In the genomic region with DNA sequence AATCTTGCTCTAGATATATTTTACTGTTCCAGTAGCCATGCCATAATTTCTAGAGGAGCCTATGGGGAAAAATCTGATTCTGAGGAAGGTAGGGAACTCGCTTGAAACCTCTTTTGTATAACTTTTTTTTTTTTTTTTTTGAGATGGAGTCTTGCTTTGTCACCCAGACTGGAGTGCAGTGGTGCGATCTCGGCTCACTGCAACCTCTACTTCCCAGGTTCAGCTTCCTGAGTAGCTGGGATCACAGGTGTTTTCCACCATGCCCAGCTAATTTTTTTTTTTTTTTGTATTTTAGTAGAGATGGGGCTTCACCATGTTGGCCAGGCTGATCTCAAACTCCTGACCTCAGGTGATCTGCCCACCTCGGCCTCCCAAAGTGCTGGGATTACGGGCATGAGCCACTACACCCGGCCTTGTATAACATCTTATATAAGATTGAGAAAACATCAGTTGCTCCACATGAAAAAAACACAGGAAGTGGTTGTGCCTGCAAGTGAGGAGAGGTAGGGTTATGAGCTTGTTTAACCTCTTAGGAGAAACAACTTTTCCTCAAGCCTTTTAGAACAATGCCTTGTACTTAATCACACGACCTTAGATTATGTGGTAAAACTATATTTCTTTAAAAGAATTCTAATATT, we compare ENCODE assay signal across 8 cellular contexts. TPM values are rescaled to one million over a fixed set of nuclear protein-coding genes. Genes with fewer than 3 reads are reported as not detected.
A peak's percentile ranks its signal among the peaks of the same experiment; 100 is the strongest.
DNase-seq lines count a peak whose midpoint lies in the region; ATAC-seq and TF ChIP-seq lines count a peak whose summit lies in the region.
"Not testable (repeated sequence)": the region's sequence is repeated elsewhere in the genome, so short reads cannot be mapped to it uniquely, and the experiment has no call there.

No MANE protein-coding gene starts in this region.

- not testable (repeated sequence) for H3K27me3 ChIP-seq in CD8-positive, alpha-beta memory T cell (ENCODE audit: insufficient read depth, low read length, poor library complexity, severe bottlenecking); Loucy (ENCODE audit: insufficient read depth, low read length, poor library complexity, severe bottlenecking); thymus (ENCODE audit: control insufficient read depth, insufficient read depth)

- not testable (repeated sequence) for H3K9me2 ChIP-seq in Loucy (replicated peaks; ENCODE audit: low read depth, low read length)

- H3K4me3 Mint-ChIP-seq in CD8-positive, alpha-beta memory T cell = peak overlapping the region in 6 of 7 donors; percentile 5 to 63 (median 42)
- H3K4me3 Mint-ChIP-seq in activated CD4-positive, alpha-beta T cell treated with anti-CD3 and anti-CD28 coated beads for 36 hours; activated naive CD4-positive, alpha-beta T cell treated with anti-CD3 and anti-CD28 coated beads for 36 hours; activated naive CD8-positive, alpha-beta T cell treated with anti-CD3 and anti-CD28 coated beads, Interleukin-2, amount 50 U/mL, for 24 hours: not testable (repeated sequence)
- H3K4me3 Mint-ChIP-seq in activated T-cell treated with anti-CD3 and anti-CD28 coated beads, Interleukin-2, amount 50 U/mL, for 24 hours = peak overlapping the region; percentile 27
- H3K4me3 Mint-ChIP-seq in naive thymus-derived CD8-positive, alpha-beta T cell = peak overlapping the region; percentile 20 to 81 (median 70)

- H3K4me2 ChIP-seq in Loucy (ENCODE audit: low read depth, low read length, poor library complexity, severe bottlenecking) = peak overlapping the region; percentile 55

- not testable (repeated sequence) for TF ChIP-seq CTCF in Loucy (conservative IDR thresholded peaks at IDR 0.05; ENCODE audit: low read length)

- peaks cover 41% of the 10 kb centered on the region for H3K4me1 ChIP-seq in CD8-positive, alpha-beta memory T cell (ENCODE audit: insufficient read depth, low read length)
- H3K4me1 ChIP-seq in Loucy (ENCODE audit: insufficient read depth, low read length, poor library complexity, severe bottlenecking) = peaks cover 38% of the 10 kb centered on the region
- H3K4me1 ChIP-seq in thymus (ENCODE audit: control insufficient read depth, insufficient read depth, low read length) = not testable (repeated sequence)

- not testable (repeated sequence) for H3K36me3 ChIP-seq in CD8-positive, alpha-beta memory T cell (ENCODE audit: insufficient read depth, low read length); Loucy (ENCODE audit: insufficient read depth, low read length); thymus (ENCODE audit: control insufficient read depth, insufficient read depth)

- POLR2A ChIA-PET in CD8-positive, alpha-beta memory T cell (lab: Charles Lee) = interaction anchor here (0.6 to 2.0 kb wide), 3 partner anchors 45 to 1314 kb away, joined by 3 to 18 read pairs (median 4); partner anchors contain the start of gene NFE2L2
- POLR2A ChIA-PET in activated CD4-positive, alpha-beta T cell treated with anti-CD3 and anti-CD28 coated beads for 36 hours (lab: Charles Lee) = interaction anchor here (0.6 kb wide), 1 partner anchor 354 kb away, joined by 3 read pairs; no protein-coding TSS in a partner anchor
- POLR2A ChIA-PET in naive thymus-derived CD8-positive, alpha-beta T cell (lab: Charles Lee) = interaction anchor here (0.6 to 12.3 kb wide), 13 partner anchors 10 to 372 kb away, joined by 3 to 213 read pairs (median 4); partner anchors contain the start of genes HNRNPA3 and NFE2L2

- H3K79me2 ChIP-seq in Loucy (ENCODE audit: insufficient read depth, low read length) = not testable (repeated sequence)

- H4K20me1 ChIP-seq in Loucy (ENCODE audit: insufficient read depth, low read length, poor library complexity, severe bottlenecking) = not testable (repeated sequence)

- H3K27me3 Mint-ChIP-seq in CD8-positive, alpha-beta memory T cell; activated CD4-positive, alpha-beta T cell treated with anti-CD3 and anti-CD28 coated beads for 36 hours; activated T-cell treated with anti-CD3 and anti-CD28 coated beads, Interleukin-2, amount 50 U/mL, for 24 hours; activated naive CD4-positive, alpha-beta T cell treated with anti-CD3 and anti-CD28 coated beads for 36 hours (ENCODE audit: low read depth); activated naive CD8-positive, alpha-beta T cell treated with anti-CD3 and anti-CD28 coated beads, Interleukin-2, amount 50 U/mL, for 24 hours; naive thymus-derived CD8-positive, alpha-beta T cell: not testable (repeated sequence)

- 24% methylated on average over 7 of the region's 7 CpGs for WGBS in thymus

- H3K4me1 Mint-ChIP-seq in CD8-positive, alpha-beta memory T cell = peaks cover 16 to 23% (median 23%) of the 10 kb centered on the region in 3 donors
- H3K4me1 Mint-ChIP-seq in activated CD4-positive, alpha-beta T cell treated with anti-CD3 and anti-CD28 coated beads for 36 hours = peaks cover 27% of the 10 kb centered on the region
- H3K4me1 Mint-ChIP-seq in activated T-cell treated with anti-CD3 and anti-CD28 coated beads, Interleukin-2, amount 50 U/mL, for 24 hours (ENCODE audit: low read depth) = peaks cover 39% of the 10 kb centered on the region
- peaks cover 31% of the 10 kb centered on the region for H3K4me1 Mint-ChIP-seq in activated naive CD4-positive, alpha-beta T cell treated with anti-CD3 and anti-CD28 coated beads for 36 hours (ENCODE audit: low read depth)
- H3K4me1 Mint-ChIP-seq in activated naive CD8-positive, alpha-beta T cell treated with anti-CD3 and anti-CD28 coated beads, Interleukin-2, amount 50 U/mL, for 24 hours = peaks cover 22% of the 10 kb centered on the region
- peaks cover 17 to 52% (median 43%) of the 10 kb centered on the region in 4 donors for H3K4me1 Mint-ChIP-seq in naive thymus-derived CD8-positive, alpha-beta T cell

- not testable (repeated sequence) for H3K27ac ChIP-seq in CD8-positive, alpha-beta memory T cell (ENCODE audit: low read depth, low read length)
- peak overlapping the region; percentile 20 for H3K27ac ChIP-seq in thymus (ENCODE audit: low read depth)

- CTCF ChIA-PET in CD8-positive, alpha-beta memory T cell (lab: Charles Lee) = interaction anchor here (1.1 to 3.1 kb wide), 7 partner anchors 14 to 161 kb away, joined by 3 to 14 read pairs (median 4); no protein-coding TSS in a partner anchor
- CTCF ChIA-PET in activated CD4-positive, alpha-beta T cell treated with anti-CD3 and anti-CD28 coated beads for 36 hours (lab: Charles Lee) = interaction anchor here (1.0 to 1.4 kb wide), 3 partner anchors 24 to 145 kb away, joined by 3 to 9 read pairs (median 3); no protein-coding TSS in a partner anchor
- CTCF ChIA-PET in activated naive CD4-positive, alpha-beta T cell treated with anti-CD3 and anti-CD28 coated beads for 36 hours (lab: Charles Lee) = interaction anchor here (0.6 to 1.6 kb wide), 5 partner anchors 13 to 391 kb away, joined by 3 to 11 read pairs (median 3); partner anchors contain the start of gene NFE2L2

- H3K9me3 Mint-ChIP-seq in CD8-positive, alpha-beta memory T cell; activated CD4-positive, alpha-beta T cell treated with anti-CD3 and anti-CD28 coated beads for 36 hours (ENCODE audit: low read depth); activated T-cell treated with anti-CD3 and anti-CD28 coated beads, Interleukin-2, amount 50 U/mL, for 24 hours; activated naive CD4-positive, alpha-beta T cell treated with anti-CD3 and anti-CD28 coated beads for 36 hours; activated naive CD8-positive, alpha-beta T cell treated with anti-CD3 and anti-CD28 coated beads, Interleukin-2, amount 50 U/mL, for 24 hours; naive thymus-derived CD8-positive, alpha-beta T cell: not testable (repeated sequence)

- not testable (repeated sequence) for H3K4me3 ChIP-seq in CD8-positive, alpha-beta memory T cell (ENCODE audit: low read length); thymus (ENCODE audit: low read length)
- H3K4me3 ChIP-seq in Loucy (ENCODE audit: low read length, poor library complexity, severe bottlenecking) = peak overlapping the region; percentile 22

- not testable (repeated sequence) for H3K9me3 ChIP-seq in CD8-positive, alpha-beta memory T cell (ENCODE audit: low read length); Loucy (ENCODE audit: insufficient read depth, low read depth, low read length); thymus (ENCODE audit: control insufficient read depth)

- H3F3A ChIP-seq in Loucy (ENCODE audit: low read depth) = not testable (repeated sequence)

- intact Hi-C loops in activated CD4-positive, alpha-beta T cell treated with anti-CD3 and anti-CD28 coated beads for 36 hours (cut with DNase I, micrococcal nuclease); activated naive CD4-positive, alpha-beta T cell treated with anti-CD3 and anti-CD28 coated beads for 36 hours (cut with micrococcal nuclease): not testable (repeated sequence)

- H2AFZ ChIP-seq in Loucy (ENCODE audit: low read length) = not testable (repeated sequence)

- peak overlapping the region in 4 of 8 donors; percentile 53 to 66 (median 58) for H3K27ac Mint-ChIP-seq in CD8-positive, alpha-beta memory T cell
- H3K27ac Mint-ChIP-seq in activated CD4-positive, alpha-beta T cell treated with anti-CD3 and anti-CD28 coated beads for 36 hours; activated naive CD8-positive, alpha-beta T cell treated with anti-CD3 and anti-CD28 coated beads, Interleukin-2, amount 50 U/mL, for 24 hours: not testable (repeated sequence)
- peak overlapping the region; percentile 50 for H3K27ac Mint-ChIP-seq in activated T-cell treated with anti-CD3 and anti-CD28 coated beads, Interleukin-2, amount 50 U/mL, for 24 hours
- peak overlapping the region; percentile 27 for H3K27ac Mint-ChIP-seq in activated naive CD4-positive, alpha-beta T cell treated with anti-CD3 and anti-CD28 coated beads for 36 hours
- H3K27ac Mint-ChIP-seq in naive thymus-derived CD8-positive, alpha-beta T cell = peak overlapping the region; percentile 78 to 97 (median 92)

- H3K36me3 Mint-ChIP-seq in CD8-positive, alpha-beta memory T cell = peaks cover 0 to 14% (median 0%) of the 10 kb centered on the region in 3 donors
- H3K36me3 Mint-ChIP-seq in activated CD4-positive, alpha-beta T cell treated with anti-CD3 and anti-CD28 coated beads for 36 hours (ENCODE audit: low read depth); activated T-cell treated with anti-CD3 and anti-CD28 coated beads, Interleukin-2, amount 50 U/mL, for 24 hours (ENCODE audit: low read depth); activated naive CD4-positive, alpha-beta T cell treated with anti-CD3 and anti-CD28 coated beads for 36 hours (ENCODE audit: low read depth); activated naive CD8-positive, alpha-beta T cell treated with anti-CD3 and anti-CD28 coated beads, Interleukin-2, amount 50 U/mL, for 24 hours (ENCODE audit: low read depth); naive thymus-derived CD8-positive, alpha-beta T cell: not testable (repeated sequence)

- H3K9ac ChIP-seq in Loucy (ENCODE audit: low read depth, low read length, poor library complexity, severe bottlenecking) = peak overlapping the region; percentile 56

- DNase-seq in CD8-positive, alpha-beta memory T cell = peak in 2 of 5 donors; percentile 40 to 76
- not testable (repeated sequence) for DNase-seq in activated CD4-positive, alpha-beta T cell treated with anti-CD3 and anti-CD28 coated beads for 36 hours; activated T-cell treated with anti-CD3 and anti-CD28 coated beads, Interleukin-2, amount 50 U/mL, for 24 hours; activated naive CD8-positive, alpha-beta T cell treated with anti-CD3 and anti-CD28 coated beads, Interleukin-2, amount 50 U/mL, for 24 hours
- DNase-seq in activated naive CD4-positive, alpha-beta T cell treated with anti-CD3 and anti-CD28 coated beads for 36 hours = peak; percentile 14
- DNase-seq in naive thymus-derived CD8-positive, alpha-beta T cell = peak in 6 of 10 donors; percentile 20 to 80 (median 52)

- peak; percentile 36 for ATAC-seq in activated CD4-positive, alpha-beta T cell treated with anti-CD3 and anti-CD28 coated beads for 36 hours
- ATAC-seq in activated naive CD8-positive, alpha-beta T cell treated with anti-CD3 and anti-CD28 coated beads, Interleukin-2, amount 50 U/mL, for 24 hours = peak; percentile 33
- ATAC-seq in naive thymus-derived CD8-positive, alpha-beta T cell = peak; percentile 91 to 96

RNA-seq across cellular contexts. Expression of gene NFE2L2, which starts 45.3 kb away (rescaled TPM):
- 10 to 100 TPM; 58.0 to 63.0 TPM for total RNA-seq in CD8-positive, alpha-beta memory T cell
- polyA plus RNA-seq in CD8-positive, alpha-beta memory T cell = 47.7 TPM
- total RNA-seq in activated CD4-positive, alpha-beta T cell treated with anti-CD3 and anti-CD28 coated beads for 36 hours = 10 to 100 TPM; 56.6 to 81.5 TPM
- total RNA-seq in activated naive CD4-positive, alpha-beta T cell treated with anti-CD3 and anti-CD28 coated beads for 36 hours = 10 to 100 TPM; 63.8 to 66.9 TPM
- total RNA-seq in naive thymus-derived CD8-positive, alpha-beta T cell = 10 to 100 TPM; 93.6 to 96.9 TPM
- polyA plus RNA-seq in naive thymus-derived CD8-positive, alpha-beta T cell = 10 to 100 TPM; 48.2 to 57.8 (median 56.0) TPM
- polyA plus RNA-seq in thymus = 91.7 TPM

Comparison
In these comparisons a context has a peak if more than half of its experiments do, and no peak if none do; other contexts are left out.
1. ATAC-seq: peak in every context shown above with its lines; median percentile 94 in naive thymus-derived CD8-positive, alpha-beta T cell; 36 in activated CD4-positive, alpha-beta T cell treated with anti-CD3 and anti-CD28 coated beads for 36 hours; 33 in activated naive CD8-positive, alpha-beta T cell treated with anti-CD3 and anti-CD28 coated beads, Interleukin-2, amount 50 U/mL, for 24 hours.